ENCODE assay signal across 16 cellular contexts in the genomic region with DNA sequence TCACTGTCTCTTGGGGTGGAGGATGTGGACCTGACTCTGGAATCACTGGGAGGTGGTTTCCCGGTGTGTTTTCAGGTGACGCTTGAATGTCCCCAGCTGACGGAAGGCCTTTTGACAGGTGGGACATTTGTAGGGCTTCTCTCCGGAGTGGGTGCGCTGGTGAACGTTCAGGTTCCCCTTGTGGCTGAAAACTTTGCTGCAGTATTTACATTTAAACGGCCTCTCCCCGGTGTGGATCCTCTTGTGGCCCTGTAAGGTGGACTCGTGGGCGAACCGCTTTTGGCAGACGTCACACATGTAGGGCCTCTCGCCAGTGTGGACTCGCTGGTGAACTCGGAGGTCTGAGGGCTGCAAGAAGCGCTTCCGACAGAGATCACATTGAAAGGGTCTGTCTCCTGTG. TPM values are rescaled to one million over a fixed set of nuclear protein-coding genes. Genes with fewer than 3 reads are reported as not detected.
DNase-seq lines count a peak whose midpoint lies in the region; ATAC-seq lines count a peak whose summit lies in the region.
"Had no signal": no experiment of that assay in that cellular context is flagged by ENCODE, and none has a peak within 500 bp of the region (broad histone marks: within the 10 kb centered on the region; RNA-seq: fewer than 3 reads in every experiment).

No MANE protein-coding gene starts in this region.

- no peaks in the 10 kb centered on the region for H3K79me1 ChIP-seq in mesendoderm (ENCODE audit: low read length)

- no peak overlapping the region for H3K56ac ChIP-seq in mesendoderm (ENCODE audit: low read length)

- no peak overlapping the region for H4K5ac ChIP-seq in mesendoderm (ENCODE audit: low read length)

- H3K27ac ChIP-seq in mesendoderm (ENCODE audit: low read depth, low read length): no peak overlapping the region
- H3K27ac ChIP-seq: 22Rv1; BLaER1 treated with 17β-estradiol and CSF1 and Interleukin-3, amounts not matched to agents 10 nM and 100 nM had no signal

- no peak overlapping the region for H2BK5ac ChIP-seq in mesendoderm (ENCODE audit: low read length)

- no peak overlapping the region for H3K18ac ChIP-seq in mesendoderm (ENCODE audit: low read length)

- H3K4me3 ChIP-seq in H7 (ENCODE audit: insufficient read depth, low read depth, low read length): no peak overlapping the region
- no peak overlapping the region for H3K4me3 ChIP-seq in mesendoderm (ENCODE audit: low read length)
- H3K4me3 ChIP-seq: BLaER1 treated with 17β-estradiol and CSF1 and Interleukin-3, amounts not matched to agents 10 nM and 100 nM had no signal

- no peak overlapping the region for H3K23ac ChIP-seq in mesendoderm (ENCODE audit: low read length)

- no peak overlapping the region for H3K4ac ChIP-seq in mesendoderm (ENCODE audit: low read depth, low read length)

- H2AK5ac ChIP-seq in mesendoderm (ENCODE audit: low read length): no peak overlapping the region

- H3K4me1 ChIP-seq in mesendoderm (ENCODE audit: control insufficient read depth, low read depth, low read length): no peaks in the 10 kb centered on the region

- no peak overlapping the region for H4K8ac ChIP-seq in mesendoderm (ENCODE audit: low read depth, low read length)

- ATAC-seq in HG03521 (IDR thresholded peaks at IDR 0.05; ENCODE audit: unreplicated experiment): no peak

- no CpG with 5 or more reads among the region's 17 CpGs for WGBS in mesendoderm (ENCODE audit: extremely low coverage, insufficient coverage, low lambda C conversion rate)

- no peaks in the 10 kb centered on the region for H3K36me3 ChIP-seq in H7 (replicated peaks; ENCODE audit: control insufficient read depth, insufficient read depth, low read length)
- H3K36me3 ChIP-seq in mesendoderm (ENCODE audit: control insufficient read depth, insufficient read depth, low read length): no peaks in the 10 kb centered on the region
- H3K36me3 ChIP-seq: BLaER1 treated with 17β-estradiol and CSF1 and Interleukin-3, amounts not matched to agents 10 nM and 100 nM had no signal

- H3K4me2 ChIP-seq in mesendoderm (ENCODE audit: low read length): no peak overlapping the region
- H3K4me2 ChIP-seq: BLaER1 treated with 17β-estradiol and CSF1 and Interleukin-3, amounts not matched to agents 10 nM and 100 nM had no signal

- no peaks in the 10 kb centered on the region for H3K79me2 ChIP-seq in mesendoderm (ENCODE audit: control insufficient read depth, insufficient read depth, low read length)

- no peak overlapping the region for H2BK15ac ChIP-seq in mesendoderm (replicated peaks; ENCODE audit: low read depth)

- H2BK120ac ChIP-seq in mesendoderm (ENCODE audit: low read depth, low read length): no peak overlapping the region

- no peak overlapping the region for H3K9ac ChIP-seq in mesendoderm (ENCODE audit: low read length)
- H3K9ac ChIP-seq: BLaER1 treated with 17β-estradiol and CSF1 and Interleukin-3, amounts not matched to agents 10 nM and 100 nM had no signal

- peak; percentile 18 for DNase-seq in DMS 273 (lab: John Stamatoyannopoulos, UW; ENCODE audit: unreplicated experiment)
- no peak for DNase-seq in DMS 273 treated with DMSO at 0.1 percent for 48 hours (lab: John Stamatoyannopoulos, UW)
- DNase-seq in H7: peak; percentile 55
- DNase-seq in RPMI8226: peak; percentile 42
- peak; percentile 11 for DNase-seq in mesendoderm
- DNase-seq in H4 (ENCODE audit: low spot score): no peak
- DNase-seq in hypothalamus (lab: John Stamatoyannopoulos, UW): no peak
- DNase-seq: NCI-H1436 treated with DMSO at 0.1 percent for 48 hours, NCI-H2081 treated with DMSO at 0.1 percent for 48 hours, NCI-H345, NCI-H526 treated with DMSO at 0.1 percent for 48 hours, Right ventricle myocardium superior had no signal

- H3K27me3 ChIP-seq in H7 (ENCODE audit: control insufficient read depth, insufficient read depth, low read length) (no peaks in the 10 kb centered on the region), mesendoderm (ENCODE audit: insufficient read depth, low read length, poor library complexity) (no peaks in the 10 kb centered on the region)
- H3K27me3 ChIP-seq: BLaER1 treated with 17β-estradiol and CSF1 and Interleukin-3, amounts not matched to agents 10 nM and 100 nM had no signal

RNA-seq across cellular contexts. Expression of a gene that starts 7.8 kb away (rescaled TPM):
- total RNA-seq in H7 (2014; rRNA removed; shearing (Covaris generic)): not detected in 2 replicates
- 0.03 TPM for polyA plus RNA-seq in mesendoderm (2013, experiment 1 of 2)
- polyA plus RNA-seq in mesendoderm (2013, experiment 2 of 2): not detected
- total RNA-seq in H4 (2014; rRNA removed; shearing (Covaris generic)): 0.04 and 0.25 TPM in 2 replicates
- total RNA-seq: HT1080, Right ventricle myocardium superior had no signal

RNA-seq across cellular contexts. Expression of a gene that starts 12.3 kb away (rescaled TPM):
- not detected in 2 replicates for total RNA-seq in H7 (2014; rRNA removed; shearing (Covaris generic))
- polyA plus RNA-seq in mesendoderm (2013, experiment 1 of 2): not detected
- not detected for polyA plus RNA-seq in mesendoderm (2013, experiment 2 of 2)
- not detected in 2 replicates for total RNA-seq in H4 (2014; rRNA removed; shearing (Covaris generic))
- total RNA-seq: HT1080, Right ventricle myocardium superior had no signal

RNA-seq across cellular contexts. Expression of a gene that starts 14.0 kb away (rescaled TPM):
- not detected in 2 replicates for total RNA-seq in H7 (2014; rRNA removed; shearing (Covaris generic))
- polyA plus RNA-seq in mesendoderm (2013, experiment 1 of 2): not detected
- not detected for polyA plus RNA-seq in mesendoderm (2013, experiment 2 of 2)
- 0.35 and 0.43 TPM in 2 replicates for total RNA-seq in H4 (2014; rRNA removed; shearing (Covaris generic))
- total RNA-seq: HT1080, Right ventricle myocardium superior had no signal

RNA-seq across cellular contexts. Expression of a gene that starts 48.7 kb away (rescaled TPM):
- 60.9 and 63.4 TPM in 2 replicates for total RNA-seq in H7 (2014; rRNA removed; shearing (Covaris generic))
- 19.9 TPM for polyA plus RNA-seq in mesendoderm (2013, experiment 1 of 2)
- 20.3 TPM for polyA plus RNA-seq in mesendoderm (2013, experiment 2 of 2)
- total RNA-seq in H4 (2014; rRNA removed; shearing (Covaris generic)): 9.4 and 13.8 TPM in 2 replicates

Comparison
In these comparisons a context has a peak if more than half of its experiments do, and no peak if none do; other contexts are left out.
1. DNase-seq: peak in DMS 273 (single experiment), H7 (single experiment), RPMI8226 (single experiment) and mesendoderm (single experiment); none in DMS 273 treated with DMSO at 0.1 percent for 48 hours (single experiment), H4 (single experiment) and hypothalamus (0 of 51).